ENCODE assay signal across 12 cellular contexts in genomic region chr2:85135066-85135914, GRCh38. TPM values are rescaled to one million over a fixed set of nuclear protein-coding genes. Genes with fewer than 3 reads are reported as not detected.
DNase-seq lines count a peak whose midpoint lies in the region; ATAC-seq, FAIRE-seq and TF ChIP-seq lines count a peak whose summit lies in the region.
"Had no signal": no experiment of that assay in that cellular context is flagged by ENCODE, and none has a peak within 500 bp of the region (broad histone marks: within the 10 kb centered on the region; RNA-seq: fewer than 3 reads in every experiment).

No MANE protein-coding gene starts in this region.

- no peak for FAIRE-seq in HTR-8/SVneo (lab: Jason Lieb, UNC)
- FAIRE-seq: GM12892 had no signal

- H3K4me2 ChIP-seq in OCI-LY7 (ENCODE audit: low read length), result no peak overlapping the region

- no peak overlapping the region for H3K27ac Mint-ChIP-seq in nephron progenitor cell

- peaks cover 31% of the 10 kb centered on the region for H3K36me3 Mint-ChIP-seq in nephron progenitor cell (ENCODE audit: low read depth)

- H3K4me3 ChIP-seq in heart left ventricle (peak overlapping the region in 11 of 12 donors; percentile 60 to 99 (median 83)), fibroblast of mammary gland (ENCODE audit: control insufficient read depth, low read depth, low read length) (peak overlapping the region; percentile 59), urinary bladder (ENCODE audit: low read depth, low read length) (peak overlapping the region; percentile 89), OCI-LY7 (ENCODE audit: low read depth, low read length, poor library complexity, severe bottlenecking) (no peak overlapping the region)

- H2AFZ ChIP-seq in OCI-LY7 (ENCODE audit: low read length), result no peak overlapping the region

- CTCF ChIA-PET in OCI-LY7 (lab: Charles Lee; ENCODE audit: unreplicated experiment), result no interaction called here

- peaks cover 10% of the 10 kb centered on the region for H3K27me3 Mint-ChIP-seq in nephron progenitor cell (ENCODE audit: low read depth, poor library complexity)

- H3K9me3 Mint-ChIP-seq in nephron progenitor cell, result no peaks in the 10 kb centered on the region

- no TSS peak for BruUV-seq in OCI-LY7 (replicated peaks; lab: Mats Ljungman, UMichigan)

- H3K27ac ChIP-seq in heart left ventricle, result peak overlapping the region in 9 of 12 donors; percentile 2 to 90 (median 82)
- H3K27ac ChIP-seq in urinary bladder (ENCODE audit: low read depth), result no peak overlapping the region
- no peak overlapping the region for H3K27ac ChIP-seq in OCI-LY7 (ENCODE audit: low read depth, low read length, poor library complexity, severe bottlenecking)
- H3K27ac ChIP-seq: BLaER1 treated with 17β-estradiol and CSF1 and Interleukin-3, amounts not matched to agents 10 nM and 100 nM had no signal

- no peak for TF ChIP-seq POLR2A in heart left ventricle (IDR thresholded peaks at IDR 0.05)

- H3K4me3 Mint-ChIP-seq in nephron progenitor cell, result peak overlapping the region; percentile 87

- no peaks in the 10 kb centered on the region for H3K9me3 ChIP-seq in heart left ventricle
- no peaks in the 10 kb centered on the region for H3K9me3 ChIP-seq in OCI-LY7 (ENCODE audit: low read length)
- H3K9me3 ChIP-seq: BLaER1 treated with 17β-estradiol and CSF1 and Interleukin-3, amounts not matched to agents 10 nM and 100 nM had no signal

- whole genome bisulfite sequencing in heart left ventricle, 4 donors, result 53 to 81% (median 65%) methylated on average over 29 to 39 of the region's 39 CpGs
- WGBS in urinary bladder, result 48% methylated on average over 39 of the region's 39 CpGs

- H3K27me3 ChIP-seq in heart left ventricle, result peaks cover 0 to 26% (median 0%) of the 10 kb centered on the region in 9 donors

- H3K4me1 ChIP-seq in heart left ventricle (peaks cover 4 to 53% (median 31%) of the 10 kb centered on the region in 12 donors), urinary bladder (ENCODE audit: insufficient read depth) (no peaks in the 10 kb centered on the region), OCI-LY7 (ENCODE audit: insufficient read depth, low read length, poor library complexity, severe bottlenecking) (no peaks in the 10 kb centered on the region)

- H3K9me2 ChIP-seq in OCI-LY7 (ENCODE audit: insufficient read depth, low read length), result no peaks in the 10 kb centered on the region

- H3K36me3 ChIP-seq in heart left ventricle, result peaks cover 0 to 4% (median 0%) of the 10 kb centered on the region in 9 donors
- no peaks in the 10 kb centered on the region for H3K36me3 ChIP-seq in urinary bladder (ENCODE audit: insufficient read depth)
- no peaks in the 10 kb centered on the region for H3K36me3 ChIP-seq in OCI-LY7 (ENCODE audit: insufficient read depth, low read length)
- H3K36me3 ChIP-seq: BLaER1 treated with 17β-estradiol and CSF1 and Interleukin-3, amounts not matched to agents 10 nM and 100 nM had no signal

- DNase-seq in heart left ventricle, result no peak
- DNase-seq in cardiac septum (ENCODE audit: low spot score), result no peak
- DNase-seq in fibroblast of mammary gland (ENCODE audit: low read depth), result no peak
- peak; percentile 23 for DNase-seq in nephron progenitor cell
- DNase-seq in HTR-8/SVneo (ENCODE audit: insufficient read length, low spot score), result no peak
- DNase-seq in OCI-LY7 (ENCODE audit: low spot score), result no peak
- DNase-seq: NCI-H2227 treated with DMSO at 0.1 percent for 48 hours had no signal

- no peak for TF ChIP-seq CTCF in heart left ventricle (IDR thresholded peaks at IDR 0.05)
- no peak for TF ChIP-seq CTCF in fibroblast of mammary gland (conservative IDR thresholded peaks at IDR 0.05; ENCODE audit: control insufficient read depth, insufficient read depth, low read depth, low read length)
- no peak for TF ChIP-seq CTCF in nephron progenitor cell (IDR thresholded peaks at IDR 0.05)
- no peak for TF ChIP-seq CTCF in OCI-LY7 (conservative IDR thresholded peaks at IDR 0.05; ENCODE audit: low read length)

- H3K79me2 ChIP-seq in OCI-LY7 (ENCODE audit: insufficient read depth, low read depth, low read length), result no peaks in the 10 kb centered on the region

- ATAC-seq in heart left ventricle (no peak), HG03432 (IDR thresholded peaks at IDR 0.05; ENCODE audit: unreplicated experiment) (no peak)

- POLR2A ChIA-PET in OCI-LY7 (lab: Charles Lee), result no interaction called here

- intact Hi-C loops in heart left ventricle (cut with DNase I), result loop anchor here in 4 of 10 donors (2.0 to 10.0 kb wide), 3 partner anchors 37 to 110 kb away; no protein-coding TSS in a partner anchor
- intact Hi-C loops in cardiac septum (cut with DNase I), result loop anchor here (10.0 kb wide), 1 partner anchor 110 kb away; no protein-coding TSS in a partner anchor
- intact Hi-C loops in OCI-LY7 (cut with micrococcal nuclease; ENCODE audit: unreplicated experiment), result loop anchor here (10.0 kb wide), 1 partner anchor 150 kb away; no protein-coding TSS in a partner anchor

- no peaks in the 10 kb centered on the region for H4K20me1 ChIP-seq in OCI-LY7 (ENCODE audit: insufficient read depth, low read length)

- H3K4me1 Mint-ChIP-seq in nephron progenitor cell, result peaks cover 61% of the 10 kb centered on the region

RNA-seq across cellular contexts. Expression of gene TCF7L1, which starts 2.1 kb away (rescaled TPM):
- total RNA-seq in heart left ventricle (1 to 10 TPM; 1.9 to 9.8 (median 6.4) TPM), cardiac septum (6.0 TPM), urinary bladder (9.2 TPM), OCI-LY7 (2022) (not detected in 2 replicates)
- polyA plus RNA-seq in heart left ventricle (1 to 10 TPM; 3.9 to 6.1 TPM), urinary bladder (20.9 TPM)
- not detected in 2 replicates for total RNA-seq in OCI-LY7 (2014; rRNA removed; shearing (Covaris generic))
- total RNA-seq: T-helper 1 cell treated with Interleukin-12 subunit alpha and Interleukin-12 subunit beta and Interleukin-4 antibody, amounts not matched to agents 30 ng/mL and 1 ng/mL, for 36 hours had no signal

Comparison
In these comparisons a context has a peak if more than half of its experiments do, and no peak if none do; other contexts are left out.
1. H3K27ac ChIP-seq: peak in heart left ventricle (9 of 12); none in urinary bladder (single experiment) and OCI-LY7 (single experiment).